Comparison of ENCODE assay signal across 25 cellular contexts in the genomic region with DNA sequence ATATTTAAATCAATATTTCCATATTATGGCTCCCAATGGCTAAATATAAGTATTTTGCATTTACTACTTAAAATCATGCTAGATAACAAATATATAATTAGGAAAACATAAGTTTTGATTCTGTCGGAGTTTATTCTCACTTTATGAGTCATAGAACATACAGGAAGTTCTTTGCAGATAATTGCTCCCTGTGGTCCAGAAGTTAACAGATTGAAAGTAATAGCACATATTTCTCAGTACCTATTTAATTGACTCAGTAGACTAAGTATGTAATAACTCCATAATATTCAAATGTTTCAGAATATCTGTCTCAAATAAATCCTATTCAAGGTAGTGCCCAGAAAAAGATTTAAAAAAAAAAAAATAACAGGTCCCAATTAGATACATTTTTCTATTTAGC.
"Had no signal": no experiment of that assay in that cellular context is flagged by ENCODE, and none has a peak within 500 bp of the region (broad histone marks: within the 10 kb centered on the region; RNA-seq: fewer than 3 reads in every experiment).

No MANE protein-coding gene starts in this region.

- ATAC-seq: activated CD4-positive, alpha-beta T cell treated with anti-CD3 and anti-CD28 coated beads for 36 hours; activated CD8-positive, alpha-beta memory T cell treated with anti-CD3 and anti-CD28 coated beads, Interleukin-2, amount 10 ng/mL, durations not matched to agents 7 days and 5 days; activated CD8-positive, alpha-beta T cell treated with anti-CD3 and anti-CD28 coated beads, Interleukin-2, amount 10 ng/mL, durations not matched to agents 7 days and 5 days; activated naive CD8-positive, alpha-beta T cell treated with anti-CD3 and anti-CD28 coated beads, Interleukin-2, amount 50 U/mL, for 24 hours; body of pancreas; left colon; naive thymus-derived CD8-positive, alpha-beta T cell; pancreas; psoas muscle; right cardiac atrium; stimulated activated naive B cell treated with anti-CD40 and anti-IgM and Interleukin-4, amounts not matched to agents 10 μg/mL and 1 μg/mL and 100 μg/mL, for 72 hours; T-helper 17 cell had no signal

- H3K4me1 Mint-ChIP-seq: activated B cell treated with CpG ODN at 0.5 μM for 24 hours; activated CD4-positive, alpha-beta T cell treated with anti-CD3 and anti-CD28 coated beads for 36 hours; activated CD8-positive, alpha-beta memory T cell treated with anti-CD3 and anti-CD28 coated beads, Interleukin-2, amount 10 ng/mL, durations not matched to agents 7 days and 5 days; activated naive CD4-positive, alpha-beta T cell treated with anti-CD3 and anti-CD28 coated beads, Interleukin-2, amount 50 U/mL, for 24 hours; activated naive CD8-positive, alpha-beta T cell treated with anti-CD3 and anti-CD28 coated beads, Interleukin-2, amount 50 U/mL, for 24 hours; naive thymus-derived CD8-positive, alpha-beta T cell; neural crest cell; stimulated activated naive B cell treated with anti-CD40 and anti-IgM and Interleukin-4, amounts not matched to agents 10 μg/mL and 1 μg/mL and 100 μg/mL, for 72 hours; T-helper 17 cell had no signal

- H3K36me3 ChIP-seq: colonic mucosa, pancreas, tibial nerve had no signal

- H3K4me3 ChIP-seq: body of pancreas, colonic mucosa, pancreas, psoas muscle, tibial nerve had no signal

- H3K9me3 Mint-ChIP-seq: activated naive CD4-positive, alpha-beta T cell treated with anti-CD3 and anti-CD28 coated beads, Interleukin-2, amount 50 U/mL, for 24 hours; activated naive CD8-positive, alpha-beta T cell treated with anti-CD3 and anti-CD28 coated beads, Interleukin-2, amount 50 U/mL, for 24 hours; activated T-helper 2 cell treated with anti-CD3 and anti-CD28 coated beads, Interferon-gamma antibody, Interleukin-2, Interleukin-4, amounts not matched to agents 10 μg/mL and 5 μg/mL and 100 μg/mL, durations not matched to agents 14 hours and 24 hours and 36 hours had no signal

- H3K27ac Mint-ChIP-seq: activated B cell treated with CpG ODN at 0.5 μM for 24 hours; activated CD4-positive, alpha-beta T cell treated with anti-CD3 and anti-CD28 coated beads for 36 hours; activated CD8-positive, alpha-beta memory T cell treated with anti-CD3 and anti-CD28 coated beads, Interleukin-2, amount 10 ng/mL, durations not matched to agents 7 days and 5 days; activated CD8-positive, alpha-beta T cell treated with anti-CD3 and anti-CD28 coated beads, Interleukin-2, amount 10 ng/mL, durations not matched to agents 7 days and 5 days; activated naive CD4-positive, alpha-beta T cell treated with anti-CD3 and anti-CD28 coated beads, Interleukin-2, amount 50 U/mL, for 24 hours; activated naive CD8-positive, alpha-beta T cell treated with anti-CD3 and anti-CD28 coated beads, Interleukin-2, amount 50 U/mL, for 24 hours; activated T-helper 2 cell treated with anti-CD3 and anti-CD28 coated beads, Interferon-gamma antibody, Interleukin-2, Interleukin-4, amounts not matched to agents 10 μg/mL and 5 μg/mL and 100 μg/mL, durations not matched to agents 14 hours and 24 hours and 36 hours; naive thymus-derived CD8-positive, alpha-beta T cell; stimulated activated naive B cell treated with anti-CD40 and anti-IgM and Interleukin-4, amounts not matched to agents 10 μg/mL and 1 μg/mL and 100 μg/mL, for 72 hours; T-helper 17 cell had no signal

- H3K27me3 Mint-ChIP-seq: activated B cell treated with CpG ODN at 0.5 μM for 24 hours; activated CD4-positive, alpha-beta T cell treated with anti-CD3 and anti-CD28 coated beads for 36 hours; activated CD8-positive, alpha-beta memory T cell treated with anti-CD3 and anti-CD28 coated beads, Interleukin-2, amount 10 ng/mL, durations not matched to agents 7 days and 5 days; activated naive CD4-positive, alpha-beta T cell treated with anti-CD3 and anti-CD28 coated beads, Interleukin-2, amount 50 U/mL, for 24 hours; activated naive CD8-positive, alpha-beta T cell treated with anti-CD3 and anti-CD28 coated beads, Interleukin-2, amount 50 U/mL, for 24 hours; naive thymus-derived CD8-positive, alpha-beta T cell; stimulated activated naive B cell treated with anti-CD40 and anti-IgM and Interleukin-4, amounts not matched to agents 10 μg/mL and 1 μg/mL and 100 μg/mL, for 72 hours; T-helper 17 cell had no signal

- H3K4me1 ChIP-seq: body of pancreas, colonic mucosa, pancreas, psoas muscle, tibial nerve had no signal

- H3K27me3 ChIP-seq: body of pancreas, colonic mucosa, pancreas, tibial nerve had no signal

- H3K27ac ChIP-seq: body of pancreas, colonic mucosa, pancreas, psoas muscle, tibial nerve had no signal

- H3K9me3 ChIP-seq: body of pancreas, colonic mucosa, pancreas, psoas muscle, tibial nerve had no signal

- H3K4me3 Mint-ChIP-seq: activated B cell treated with CpG ODN at 0.5 μM for 24 hours; activated CD4-positive, alpha-beta T cell treated with anti-CD3 and anti-CD28 coated beads for 36 hours; activated CD8-positive, alpha-beta memory T cell treated with anti-CD3 and anti-CD28 coated beads, Interleukin-2, amount 10 ng/mL, durations not matched to agents 7 days and 5 days; activated CD8-positive, alpha-beta T cell treated with anti-CD3 and anti-CD28 coated beads, Interleukin-2, amount 10 ng/mL, durations not matched to agents 7 days and 5 days; activated naive CD4-positive, alpha-beta T cell treated with anti-CD3 and anti-CD28 coated beads, Interleukin-2, amount 50 U/mL, for 24 hours; activated naive CD8-positive, alpha-beta T cell treated with anti-CD3 and anti-CD28 coated beads, Interleukin-2, amount 50 U/mL, for 24 hours; naive thymus-derived CD8-positive, alpha-beta T cell; neural crest cell; stimulated activated naive B cell treated with anti-CD40 and anti-IgM and Interleukin-4, amounts not matched to agents 10 μg/mL and 1 μg/mL and 100 μg/mL, for 72 hours; T-helper 17 cell had no signal

- H3K36me3 Mint-ChIP-seq: activated CD8-positive, alpha-beta memory T cell treated with anti-CD3 and anti-CD28 coated beads, Interleukin-2, amount 10 ng/mL, durations not matched to agents 7 days and 5 days; activated naive CD4-positive, alpha-beta T cell treated with anti-CD3 and anti-CD28 coated beads, Interleukin-2, amount 50 U/mL, for 24 hours; naive thymus-derived CD8-positive, alpha-beta T cell; stimulated activated naive B cell treated with anti-CD40 and anti-IgM and Interleukin-4, amounts not matched to agents 10 μg/mL and 1 μg/mL and 100 μg/mL, for 72 hours had no signal

- DNase-seq: activated B cell treated with CpG ODN at 0.5 μM for 24 hours; activated CD4-positive, alpha-beta T cell treated with anti-CD3 and anti-CD28 coated beads for 36 hours; activated CD8-positive, alpha-beta memory T cell treated with anti-CD3 and anti-CD28 coated beads, Interleukin-2, amount 10 ng/mL, durations not matched to agents 7 days and 5 days; activated CD8-positive, alpha-beta T cell treated with anti-CD3 and anti-CD28 coated beads, Interleukin-2, amount 10 ng/mL, durations not matched to agents 7 days and 5 days; activated naive CD8-positive, alpha-beta T cell treated with anti-CD3 and anti-CD28 coated beads, Interleukin-2, amount 50 U/mL, for 24 hours; activated T-cell treated with anti-CD3 and anti-CD28 coated beads, Interleukin-2, amount 50 U/mL, for 48 hours; body of pancreas; colonic mucosa; effector CD8-positive, alpha-beta T cell; glutamatergic neuron; left colon; naive thymus-derived CD8-positive, alpha-beta T cell; nucleus accumbens; pancreas; psoas muscle; right cardiac atrium; stimulated activated CD4-positive, alpha-beta T cell treated with anti-CD3 and anti-CD28 coated beads, Interleukin-15, amount 100 ng/mL, for 24 hours; stimulated activated CD4-positive, alpha-beta T cell treated with anti-CD3 and anti-CD28 coated beads, Interleukin-2, amount 100 ng/mL, for 24 hours; stimulated activated naive B cell treated with anti-CD40 and anti-IgM and Interleukin-4, amounts not matched to agents 10 μg/mL and 1 μg/mL and 100 μg/mL, for 72 hours; T-helper 17 cell; T1000 had no signal
